ENCODE assay signal across 15 cellular contexts in the genomic region with DNA sequence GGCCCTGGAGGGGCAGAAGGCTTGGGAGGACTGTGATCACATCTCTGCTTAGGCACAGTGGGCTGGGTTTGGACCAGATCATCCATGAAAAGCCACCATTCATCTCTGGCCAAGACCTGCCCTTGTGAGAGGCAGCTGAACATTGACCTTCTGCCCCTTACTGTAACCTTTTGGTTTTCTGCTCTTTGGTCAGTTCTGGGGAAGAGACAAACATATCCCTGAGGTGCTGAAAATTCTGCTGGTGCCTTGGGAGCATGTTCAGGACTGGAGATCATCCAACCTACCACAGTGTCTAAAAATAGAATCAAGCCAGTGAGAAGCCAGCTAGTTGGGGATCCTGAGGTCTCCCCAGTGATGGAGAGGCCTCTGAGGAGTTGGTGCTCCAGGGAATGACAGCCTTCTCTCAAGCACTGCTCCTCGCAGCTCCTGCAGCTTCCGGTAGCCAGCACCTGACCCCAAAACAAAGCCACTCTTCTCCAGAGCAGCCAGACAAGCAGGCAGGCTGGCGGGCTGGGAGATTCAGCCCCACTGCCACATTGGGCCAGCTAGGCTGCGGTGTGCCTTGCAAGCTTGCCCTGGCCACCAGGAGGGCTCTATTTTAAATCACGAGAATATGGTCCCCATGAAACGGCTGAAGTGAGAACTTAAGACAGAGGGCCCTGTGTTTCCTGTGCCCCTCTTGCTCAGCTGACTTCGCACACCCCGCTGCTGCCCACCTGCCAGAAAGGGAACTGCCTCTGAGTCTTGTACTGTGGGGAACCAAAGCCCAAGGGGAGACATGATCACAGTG. TPM values are rescaled to one million over a fixed set of nuclear protein-coding genes. Genes with fewer than 3 reads are reported as not detected.
DNase-seq lines count a peak whose midpoint lies in the region; ATAC-seq and TF ChIP-seq lines count a peak whose summit lies in the region.
"Had no signal": no experiment of that assay in that cellular context is flagged by ENCODE, and none has a peak within 500 bp of the region (broad histone marks: within the 10 kb centered on the region; RNA-seq: fewer than 3 reads in every experiment).

No MANE protein-coding gene starts in this region.

- DNase-seq in ELF-1 (ENCODE audit: low read depth, low spot score) (peak; percentile 46), RPMI7951 (ENCODE audit: low read depth) (peak; percentile 16), left cardiac atrium (no peak), putamen (ENCODE audit: low spot score) (peak; percentile 13), T1000 (lab: John Stamatoyannopoulos, UW) (no peak), GM13976 (ENCODE audit: low spot score) (no peak), dedifferentiated amniotic fluid mesenchymal stem cell (ENCODE audit: extremely low spot score) (no peak)
- DNase-seq: activated CD4-positive, alpha-beta memory T cell treated with anti-CD3 and anti-CD28 coated beads, Interleukin-2, amount 10 ng/mL, durations not matched to agents 7 days and 5 days; activated gamma-delta T cell treated with Interleukin-2 at 50 U/mL for 16 hours; DND-41; effector CD8-positive, alpha-beta T cell; NCI-H187; NCI-H748 treated with DMSO at 0.1 percent for 48 hours; upper lobe of left lung had no signal

- peak; percentile 77 to 85 for ATAC-seq in left cardiac atrium
- no peak for ATAC-seq in HG02623 (IDR thresholded peaks at IDR 0.05; ENCODE audit: unreplicated experiment)

- intact Hi-C loops in left cardiac atrium (cut with DNase I), result no loop called here

- in situ Hi-C loops in GM13976 (cut with MboI; ENCODE audit: low sequenced_read_pairs, unreplicated experiment), result no loop called here

- TF ChIP-seq CTCF in GM13976 (IDR thresholded peaks at IDR 0.05; ENCODE audit: borderline replicate concordance, control extremely low read depth, extremely low read depth, insufficient read depth, missing control alignments), result no peak

RNA-seq across cellular contexts. Expression of a gene that starts 37.8 kb away (rescaled TPM):
- 40.9 and 41.1 TPM in 2 replicates for total RNA-seq in RPMI7951 (2014; rRNA removed; shearing (Covaris generic))
- 10 to 100 TPM; 65.5 to 77.8 TPM for total RNA-seq in left cardiac atrium

Comparison
In these comparisons a context has a peak if more than half of its experiments do, and no peak if none do; other contexts are left out.
1. DNase-seq: peak in ELF-1 (single experiment), RPMI7951 (single experiment) and putamen (single experiment); none in left cardiac atrium (single experiment), T1000 (single experiment), GM13976 (single experiment) and dedifferentiated amniotic fluid mesenchymal stem cell (single experiment).